In genomic region chr16:79768594-79768993, GRCh38 we compare ENCODE assay signal across 10 cellular contexts.
DNase-seq lines count a peak whose midpoint lies in the region; ATAC-seq and TF ChIP-seq lines count a peak whose summit lies in the region.
"Had no signal": no experiment of that assay in that cellular context is flagged by ENCODE, and none has a peak within 500 bp of the region (broad histone marks: within the 10 kb centered on the region; RNA-seq: fewer than 3 reads in every experiment).

No MANE protein-coding gene starts in this region.

- DNase-seq in T-helper 1 cell: no peak
- no peak for DNase-seq in coronary artery (ENCODE audit: low spot score)
- no peak for DNase-seq in tibial artery
- no peak for DNase-seq in HuH-7 (ENCODE audit: low spot score)
- DNase-seq: NCI-H1105 treated with DMSO at 0.1 percent for 48 hours had no signal

- intact Hi-C loops in tibial artery (cut with DNase I; ENCODE audit: low total_unique reads): loop anchor here (5.0 kb wide), 1 partner anchor 166 kb away; the partner anchor contains the start of gene MAF

- H3K27ac Mint-ChIP-seq in T-helper 1 cell treated with Interleukin-12 subunit alpha and Interleukin-12 subunit beta and Interleukin-4 antibody, amounts not matched to agents 30 μg/mL and 1 μg/mL, for 36 hours: peak overlapping the region; percentile 62

- H3K9me3 Mint-ChIP-seq in T-helper 1 cell treated with Interleukin-12 subunit alpha and Interleukin-12 subunit beta and Interleukin-4 antibody, amounts not matched to agents 30 μg/mL and 1 μg/mL, for 36 hours: no peaks in the 10 kb centered on the region

- H3K4me3 Mint-ChIP-seq in T-helper 1 cell treated with Interleukin-12 subunit alpha and Interleukin-12 subunit beta and Interleukin-4 antibody, amounts not matched to agents 30 μg/mL and 1 μg/mL, for 36 hours: peak overlapping the region; percentile 28

- no peak for TF ChIP-seq CTCF in coronary artery (IDR thresholded peaks at IDR 0.05)
- TF ChIP-seq CTCF in tibial artery (IDR thresholded peaks at IDR 0.05): no peak

- no peaks in the 10 kb centered on the region for H3K36me3 ChIP-seq in muscle layer of duodenum (ENCODE audit: control insufficient read depth in 1 of 2, insufficient read depth in 2 of 2, low read length in 2 of 2)
- no peaks in the 10 kb centered on the region for H3K36me3 ChIP-seq in tibial artery

- H3K4me1 Mint-ChIP-seq in T-helper 1 cell treated with Interleukin-12 subunit alpha and Interleukin-12 subunit beta and Interleukin-4 antibody, amounts not matched to agents 30 μg/mL and 1 μg/mL, for 36 hours (ENCODE audit: low read depth): peaks cover 33% of the 10 kb centered on the region

- H3K27me3 ChIP-seq in muscle layer of duodenum (ENCODE audit: low read depth, low read length) (no peaks in the 10 kb centered on the region), tibial artery (no peaks in the 10 kb centered on the region)

- no peaks in the 10 kb centered on the region for H3K36me3 Mint-ChIP-seq in T-helper 1 cell treated with Interleukin-12 subunit alpha and Interleukin-12 subunit beta and Interleukin-4 antibody, amounts not matched to agents 30 μg/mL and 1 μg/mL, for 36 hours (ENCODE audit: low read depth)

- H3K27ac ChIP-seq in coronary artery (peak overlapping the region; percentile 76 to 86), muscle layer of duodenum (ENCODE audit: low read length) (peak overlapping the region; percentile 93), tibial artery (peak overlapping the region; percentile 73 to 79)
- H3K27ac ChIP-seq: A549 had no signal

- peaks cover 20 to 30% of the 10 kb centered on the region in 2 donors for H3K4me1 ChIP-seq in muscle layer of duodenum (ENCODE audit: control insufficient read depth in 1 of 2, insufficient read depth in 2 of 2, low read length in 2 of 2)
- H3K4me1 ChIP-seq in tibial artery: peaks cover 0 to 32% (median 18%) of the 10 kb centered on the region in 4 donors

- H3K9me3 ChIP-seq in muscle layer of duodenum (ENCODE audit: control insufficient read depth in 1 of 2, low read length in 2 of 2) (no peaks in the 10 kb centered on the region), tibial artery (no peaks in the 10 kb centered on the region)
- H3K9me3 ChIP-seq: A549 had no signal

- peak overlapping the region; percentile 50 for H3K4me3 ChIP-seq in coronary artery
- H3K4me3 ChIP-seq in muscle layer of duodenum (ENCODE audit: low read depth in 1 of 2, low read length in 2 of 2): peak overlapping the region; percentile 51 to 53
- H3K4me3 ChIP-seq in tibial artery: peak overlapping the region; percentile 41 to 44
- H3K4me3 ChIP-seq: A549 had no signal

- ATAC-seq in GM18861 (IDR thresholded peaks at IDR 0.05; ENCODE audit: unreplicated experiment) (no peak), GM19035 (IDR thresholded peaks at IDR 0.05; ENCODE audit: unreplicated experiment) (no peak)
- ATAC-seq: A549 had no signal

- H3K27me3 Mint-ChIP-seq in T-helper 1 cell treated with Interleukin-12 subunit alpha and Interleukin-12 subunit beta and Interleukin-4 antibody, amounts not matched to agents 30 μg/mL and 1 μg/mL, for 36 hours (ENCODE audit: low read depth): peaks cover 22% of the 10 kb centered on the region
